Comparison of ENCODE assay signal across 1 cellular context in genomic region chrX:40145670-40146470, GRCh38.
TF ChIP-seq lines count a peak whose summit lies in the region.

No MANE protein-coding gene starts in this region.

TF ChIP-seq in IMR-90, 13 proteins besides CTCF, POLR2A, EP300 and RAD21 (continued from another document):
- TF ChIP-seq BHLHE40 (IDR thresholded peaks at IDR 0.05; ENCODE audit: low read depth, low read length) = no peak
- TF ChIP-seq MXI1 (IDR thresholded peaks at IDR 0.05; ENCODE audit: borderline replicate concordance, low read depth, low read length) = no peak
- no peak for TF ChIP-seq ELK1 (IDR thresholded peaks at IDR 0.05; ENCODE audit: borderline replicate concordance, low read depth, low read length)
- TF ChIP-seq RCOR1 (IDR thresholded peaks at IDR 0.05; ENCODE audit: insufficient replicate concordance, low read length) = no peak
